ENCODE assay signal across 1 cellular context in the genomic region with DNA sequence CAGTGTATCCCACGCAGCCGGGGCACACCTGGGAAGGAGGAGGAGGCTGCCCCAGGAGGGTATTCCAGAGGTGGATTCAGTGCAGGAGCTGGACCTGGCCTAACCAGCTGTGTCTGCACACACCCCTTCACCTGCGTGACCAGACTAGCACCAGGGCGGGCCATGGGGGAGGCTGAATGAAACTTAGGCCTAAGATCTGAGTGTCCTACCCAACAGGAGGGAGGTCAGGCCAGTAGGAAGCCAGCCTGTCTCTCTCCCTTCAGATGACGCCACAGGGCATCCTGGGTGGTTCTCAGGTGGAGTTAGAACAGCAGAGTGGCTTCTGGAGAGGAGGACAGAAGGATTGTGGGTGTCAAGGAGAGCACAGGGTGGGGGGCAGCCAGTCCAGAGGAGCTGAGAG.
TF ChIP-seq lines count a peak whose summit lies in the region.

No MANE protein-coding gene starts in this region.

TF ChIP-seq in HepG2, 621 proteins besides CTCF, POLR2A, EP300 and RAD21:
- no peak for TF ChIP-seq CCDC6 (CRISPR knock-in tag; IDR thresholded peaks at IDR 0.05)
- TF ChIP-seq CENPT (CRISPR knock-in tag; IDR thresholded peaks at IDR 0.05; ENCODE audit: low read depth), result no peak
- TF ChIP-seq, protein P1, sequence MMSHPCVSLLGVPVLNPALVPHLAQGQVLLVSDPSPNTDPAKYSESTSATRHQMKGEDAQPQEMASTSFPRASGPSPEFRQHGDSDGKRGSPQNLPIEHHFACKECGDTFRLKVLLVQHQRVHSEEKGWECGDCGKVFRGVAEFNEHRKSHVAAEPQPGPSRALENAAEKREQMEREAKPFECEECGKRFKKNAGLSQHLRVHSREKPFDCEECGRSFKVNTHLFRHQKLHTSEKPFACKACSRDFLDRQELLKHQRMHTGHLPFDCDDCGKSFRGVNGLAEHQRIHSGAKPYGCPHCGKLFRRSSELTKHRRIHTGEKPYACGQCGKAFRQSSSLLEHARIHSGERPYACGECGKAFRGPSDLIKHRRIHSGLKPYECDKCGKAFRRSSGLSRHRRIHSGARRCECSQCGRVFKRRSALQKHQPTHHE (CRISPR knock-in tag; IDR thresholded peaks at IDR 0.05; ENCODE audit: borderline replicate concordance), result 0 out of 2 replicates have a peak, but pooled peaks have one; percentile 8
